Comparison of ENCODE assay signal across 29 cellular contexts in genomic region chr7:23109470-23109869, GRCh38.
"Had no signal": no experiment of that assay in that cellular context is flagged by ENCODE, and none has a peak within 500 bp of the region (broad histone marks: within the 10 kb centered on the region; RNA-seq: fewer than 3 reads in every experiment).

No MANE protein-coding gene starts in this region.

- ATAC-seq: activated CD4-positive, alpha-beta T cell treated with anti-CD3 and anti-CD28 coated beads for 36 hours; activated naive CD4-positive, alpha-beta T cell treated with anti-CD3 and anti-CD28 coated beads, Interleukin-2, amount 50 U/mL, for 72 hours; activated T-cell treated with anti-CD3 and anti-CD28 coated beads, Interleukin-2, amount 50 U/mL, for 72 hours; effector memory CD8-positive, alpha-beta T cell; foreskin keratinocyte; gastrocnemius medialis had no signal

- H3K27me3 ChIP-seq: ascending aorta, brain microvascular endothelial cell, esophagus muscularis mucosa, foreskin keratinocyte, gastrocnemius medialis had no signal

- H3K27ac Mint-ChIP-seq: activated CD4-positive, alpha-beta memory T cell treated with anti-CD3 and anti-CD28 coated beads, Interleukin-2, amount 10 ng/mL, durations not matched to agents 7 days and 5 days; activated CD4-positive, alpha-beta T cell treated with anti-CD3 and anti-CD28 coated beads for 36 hours; activated CD4-positive, alpha-beta T cell treated with anti-CD3 and anti-CD28 coated beads, Interleukin-2, amount 10 ng/mL, durations not matched to agents 24 days and 14 days; activated naive CD4-positive, alpha-beta T cell treated with anti-CD3 and anti-CD28 coated beads, Interleukin-2, amount 10 ng/mL, durations not matched to agents 7 days and 5 days; activated naive CD4-positive, alpha-beta T cell treated with anti-CD3 and anti-CD28 coated beads, Interleukin-2, amount 50 U/mL, for 72 hours; activated naive CD8-positive, alpha-beta T cell treated with anti-CD3 and anti-CD28 coated beads, Interleukin-2, amount 10 ng/mL, durations not matched to agents 7 days and 5 days; activated T-cell treated with anti-CD3 and anti-CD28 coated beads, Interleukin-2, amount 50 U/mL, for 24 hours; activated T-cell treated with anti-CD3 and anti-CD28 coated beads, Interleukin-2, amount 50 U/mL, for 72 hours; effector memory CD8-positive, alpha-beta T cell had no signal

- H3K36me3 ChIP-seq: ascending aorta, brain microvascular endothelial cell, esophagus muscularis mucosa, gastrocnemius medialis had no signal

- H3K9me3 Mint-ChIP-seq: activated CD4-positive, alpha-beta memory T cell treated with anti-CD3 and anti-CD28 coated beads, Interleukin-2, amount 10 ng/mL, durations not matched to agents 7 days and 5 days; activated CD4-positive, alpha-beta T cell treated with anti-CD3 and anti-CD28 coated beads, Interleukin-2, amount 10 ng/mL, durations not matched to agents 24 days and 14 days; activated naive CD4-positive, alpha-beta T cell treated with anti-CD3 and anti-CD28 coated beads, Interleukin-2, amount 10 ng/mL, durations not matched to agents 7 days and 5 days; activated naive CD4-positive, alpha-beta T cell treated with anti-CD3 and anti-CD28 coated beads, Interleukin-2, amount 50 U/mL, for 72 hours; activated naive CD8-positive, alpha-beta T cell treated with anti-CD3 and anti-CD28 coated beads, Interleukin-2, amount 10 ng/mL, durations not matched to agents 7 days and 5 days; activated T-cell treated with anti-CD3 and anti-CD28 coated beads, Interleukin-2, amount 50 U/mL, for 24 hours; activated T-cell treated with anti-CD3 and anti-CD28 coated beads, Interleukin-2, amount 50 U/mL, for 72 hours; effector memory CD8-positive, alpha-beta T cell had no signal

- FAIRE-seq: bronchial epithelial cell, colon had no signal

- H3K9me3 ChIP-seq: ascending aorta, esophagus muscularis mucosa, gastrocnemius medialis had no signal

- H3K27me3 Mint-ChIP-seq: activated CD4-positive, alpha-beta memory T cell treated with anti-CD3 and anti-CD28 coated beads, Interleukin-2, amount 10 ng/mL, durations not matched to agents 7 days and 5 days; activated CD4-positive, alpha-beta T cell treated with anti-CD3 and anti-CD28 coated beads for 36 hours; activated CD4-positive, alpha-beta T cell treated with anti-CD3 and anti-CD28 coated beads, Interleukin-2, amount 10 ng/mL, durations not matched to agents 24 days and 14 days; activated naive CD4-positive, alpha-beta T cell treated with anti-CD3 and anti-CD28 coated beads, Interleukin-2, amount 10 ng/mL, durations not matched to agents 7 days and 5 days; activated naive CD8-positive, alpha-beta T cell treated with anti-CD3 and anti-CD28 coated beads, Interleukin-2, amount 10 ng/mL, durations not matched to agents 7 days and 5 days; activated T-cell treated with anti-CD3 and anti-CD28 coated beads, Interleukin-2, amount 50 U/mL, for 24 hours; effector memory CD8-positive, alpha-beta T cell had no signal

- DNase-seq: activated CD4-positive, alpha-beta memory T cell treated with anti-CD3 and anti-CD28 coated beads, Interleukin-2, amount 10 ng/mL, durations not matched to agents 7 days and 5 days; activated CD4-positive, alpha-beta T cell treated with anti-CD3 and anti-CD28 coated beads for 36 hours; activated CD4-positive, alpha-beta T cell treated with anti-CD3 and anti-CD28 coated beads, Interleukin-2, amount 10 ng/mL, durations not matched to agents 24 days and 14 days; activated CD4-positive, alpha-beta T cell treated with anti-CD3 and anti-CD28 coated beads, Interleukin-2, amount 50 U/mL, for 4 hours; activated CD4-positive, CD25-positive, alpha-beta regulatory T cell; activated CD4-positive, CD25-positive, alpha-beta regulatory T cell treated with anti-CD3 and anti-CD28 coated beads, Interleukin-2, amount 50 U/mL, for 72 hours; activated CD8-positive, alpha-beta memory T cell treated with anti-CD3 and anti-CD28 coated beads, Interleukin-2, amount 50 U/mL, for 48 hours; activated gamma-delta T cell; activated naive CD4-positive, alpha-beta T cell; activated naive CD4-positive, alpha-beta T cell treated with anti-CD3 and anti-CD28 coated beads, Interleukin-2, amount 10 ng/mL, durations not matched to agents 7 days and 5 days; activated naive CD8-positive, alpha-beta T cell treated with anti-CD3 and anti-CD28 coated beads, Interleukin-2, amount 10 ng/mL, durations not matched to agents 7 days and 5 days; activated T-cell treated with anti-CD3 and anti-CD28 coated beads for 4 hours; activated T-cell treated with anti-CD3 and anti-CD28 coated beads, Interleukin-2, amount 50 U/mL, for 24 hours; activated T-cell treated with anti-CD3 and anti-CD28 coated beads, Interleukin-2, amount 50 U/mL, for 72 hours; brain microvascular endothelial cell; caudate nucleus; cortex of kidney; dermis blood vessel endothelial cell; effector CD4-positive, alpha-beta T cell; effector memory CD8-positive, alpha-beta T cell; erythroblast; foreskin keratinocyte; gastrocnemius medialis; T-helper 2 cell had no signal

- H3K27ac ChIP-seq: ascending aorta, brain microvascular endothelial cell, esophagus muscularis mucosa, foreskin keratinocyte, gastrocnemius medialis had no signal

- H3K4me3 Mint-ChIP-seq: activated CD4-positive, alpha-beta memory T cell treated with anti-CD3 and anti-CD28 coated beads, Interleukin-2, amount 10 ng/mL, durations not matched to agents 7 days and 5 days; activated CD4-positive, alpha-beta T cell treated with anti-CD3 and anti-CD28 coated beads for 36 hours; activated CD4-positive, alpha-beta T cell treated with anti-CD3 and anti-CD28 coated beads, Interleukin-2, amount 10 ng/mL, durations not matched to agents 24 days and 14 days; activated naive CD4-positive, alpha-beta T cell treated with anti-CD3 and anti-CD28 coated beads, Interleukin-2, amount 10 ng/mL, durations not matched to agents 7 days and 5 days; activated naive CD8-positive, alpha-beta T cell treated with anti-CD3 and anti-CD28 coated beads, Interleukin-2, amount 10 ng/mL, durations not matched to agents 7 days and 5 days; activated T-cell treated with anti-CD3 and anti-CD28 coated beads, Interleukin-2, amount 50 U/mL, for 24 hours; activated T-cell treated with anti-CD3 and anti-CD28 coated beads, Interleukin-2, amount 50 U/mL, for 72 hours; effector memory CD8-positive, alpha-beta T cell had no signal

- H3K36me3 Mint-ChIP-seq: activated naive CD4-positive, alpha-beta T cell treated with anti-CD3 and anti-CD28 coated beads, Interleukin-2, amount 10 ng/mL, durations not matched to agents 7 days and 5 days had no signal

- H3K4me3 ChIP-seq: esophagus muscularis mucosa, gastrocnemius medialis had no signal
